In genomic region chrX:138748480-138748879, GRCh38 we compare ENCODE assay signal across 9 cellular contexts. TPM values are rescaled to one million over a fixed set of nuclear protein-coding genes. Genes with fewer than 3 reads are reported as not detected.
DNase-seq lines count a peak whose midpoint lies in the region; ATAC-seq and TF ChIP-seq lines count a peak whose summit lies in the region.
"Had no signal": no experiment of that assay in that cellular context is flagged by ENCODE, and none has a peak within 500 bp of the region (broad histone marks: within the 10 kb centered on the region; RNA-seq: fewer than 3 reads in every experiment).

No MANE protein-coding gene starts in this region.

- no peaks in the 10 kb centered on the region for H3K79me2 ChIP-seq in DND-41 (ENCODE audit: insufficient read depth, low read length)

- TF ChIP-seq CTCF in DND-41 (IDR thresholded peaks at IDR 0.05; ENCODE audit: borderline replicate concordance, extremely low read depth, low read length, poor library complexity, severe bottlenecking) = peak; percentile 52
- peak; percentile 54 for TF ChIP-seq CTCF in MCF 10A (IDR thresholded peaks at IDR 0.05; ENCODE audit: unreplicated experiment)

- H3K9me3 Mint-ChIP-seq in MCF 10A (ENCODE audit: unreplicated experiment) = no peaks in the 10 kb centered on the region
- H3K9me3 Mint-ChIP-seq in activated naive CD4-positive, alpha-beta T cell treated with anti-CD3 and anti-CD28 coated beads for 36 hours = no peaks in the 10 kb centered on the region
- H3K9me3 Mint-ChIP-seq: activated naive CD8-positive, alpha-beta T cell treated with anti-CD3 and anti-CD28 coated beads for 36 hours had no signal

- CTCF ChIA-PET in MCF 10A (lab: Yijun Ruan, JAX) = interaction anchor here (0.6 to 2.3 kb wide), 18 partner anchors 12 to 1897 kb away, joined by 3 to 17 read pairs (median 4); no protein-coding TSS in a partner anchor
- CTCF ChIA-PET in activated naive CD4-positive, alpha-beta T cell treated with anti-CD3 and anti-CD28 coated beads for 36 hours (lab: Charles Lee) = interaction anchor here (0.7 to 1.2 kb wide), 2 partner anchors 620 to 1991 kb away, joined by 3 read pairs; no protein-coding TSS in a partner anchor

- no peaks in the 10 kb centered on the region for H3K27me3 Mint-ChIP-seq in MCF 10A (ENCODE audit: insufficient read depth, unreplicated experiment)
- peaks cover 4% of the 10 kb centered on the region for H3K27me3 Mint-ChIP-seq in activated naive CD4-positive, alpha-beta T cell treated with anti-CD3 and anti-CD28 coated beads for 36 hours (ENCODE audit: low read depth)
- H3K27me3 Mint-ChIP-seq: activated naive CD8-positive, alpha-beta T cell treated with anti-CD3 and anti-CD28 coated beads for 36 hours had no signal

- no peak overlapping the region for H3K4me2 ChIP-seq in DND-41 (ENCODE audit: insufficient read depth, low read length)

- ATAC-seq in DND-41 (ENCODE audit: insufficient read depth, low read depth) = no peak

- H3K4me1 Mint-ChIP-seq in MCF 10A (ENCODE audit: insufficient read depth, unreplicated experiment) = no peaks in the 10 kb centered on the region
- H3K4me1 Mint-ChIP-seq in activated naive CD4-positive, alpha-beta T cell treated with anti-CD3 and anti-CD28 coated beads for 36 hours (ENCODE audit: low read depth) = no peaks in the 10 kb centered on the region
- H3K4me1 Mint-ChIP-seq: activated naive CD8-positive, alpha-beta T cell treated with anti-CD3 and anti-CD28 coated beads for 36 hours had no signal

- no peaks in the 10 kb centered on the region for H3K36me3 ChIP-seq in DND-41 (ENCODE audit: insufficient read depth, low read length)

- no peaks in the 10 kb centered on the region for H3K27me3 ChIP-seq in DND-41 (ENCODE audit: insufficient read depth, low read length, poor library complexity)

- no peak overlapping the region for H3K27ac ChIP-seq in DND-41 (ENCODE audit: low read length)

- H4K20me1 ChIP-seq in DND-41 (ENCODE audit: insufficient read depth, low read length) = no peaks in the 10 kb centered on the region

- DNase-seq in DND-41 = no peak
- DNase-seq in KBM-7 = peak; percentile 43
- peak; percentile 41 for DNase-seq in MCF 10A (ENCODE audit: unreplicated experiment)
- peak; percentile 13 for DNase-seq in myocyte (ENCODE audit: low read depth)
- no peak for DNase-seq in activated naive CD4-positive, alpha-beta T cell treated with anti-CD3 and anti-CD28 coated beads for 36 hours
- no peak for DNase-seq in T-helper 1 cell
- no peak for DNase-seq in KG1 (lab: John Stamatoyannopoulos, UW)
- no peak for DNase-seq in activated CD4-positive, alpha-beta T cell treated with anti-CD3 and anti-CD28 coated beads for 1 hour
- DNase-seq: activated naive CD8-positive, alpha-beta T cell treated with anti-CD3 and anti-CD28 coated beads for 36 hours had no signal

- in situ Hi-C loops in KBM-7 (cut with MboI; ENCODE audit: low pct_unique_long_range_greater_than_20kb, low sequenced_read_pairs) = no loop called here

- H3K9me3 ChIP-seq in DND-41 (ENCODE audit: insufficient read depth, low read length, severe bottlenecking) = no peaks in the 10 kb centered on the region

- no peak overlapping the region for H3K4me3 Mint-ChIP-seq in MCF 10A (ENCODE audit: unreplicated experiment)
- no peak overlapping the region for H3K4me3 Mint-ChIP-seq in activated naive CD4-positive, alpha-beta T cell treated with anti-CD3 and anti-CD28 coated beads for 36 hours
- H3K4me3 Mint-ChIP-seq: activated naive CD8-positive, alpha-beta T cell treated with anti-CD3 and anti-CD28 coated beads for 36 hours had no signal

- intact Hi-C loops in MCF 10A (cut with micrococcal nuclease) = no loop called here
- intact Hi-C loops in activated naive CD4-positive, alpha-beta T cell treated with anti-CD3 and anti-CD28 coated beads for 36 hours (cut with micrococcal nuclease) = no loop called here

- POLR2A ChIA-PET in MCF 10A (lab: Yijun Ruan, JAX) = no interaction called here

- H3K27ac Mint-ChIP-seq in MCF 10A (ENCODE audit: low read depth, unreplicated experiment) = no peak overlapping the region
- no peak overlapping the region for H3K27ac Mint-ChIP-seq in activated naive CD4-positive, alpha-beta T cell treated with anti-CD3 and anti-CD28 coated beads for 36 hours
- H3K27ac Mint-ChIP-seq: activated naive CD8-positive, alpha-beta T cell treated with anti-CD3 and anti-CD28 coated beads for 36 hours had no signal

- H2AFZ ChIP-seq in DND-41 (ENCODE audit: low read depth, low read length) = no peak overlapping the region

- H3K36me3 Mint-ChIP-seq in MCF 10A (ENCODE audit: insufficient read depth, unreplicated experiment) = no peaks in the 10 kb centered on the region
- no peaks in the 10 kb centered on the region for H3K36me3 Mint-ChIP-seq in activated naive CD4-positive, alpha-beta T cell treated with anti-CD3 and anti-CD28 coated beads for 36 hours (ENCODE audit: low read depth)
- H3K36me3 Mint-ChIP-seq: activated naive CD8-positive, alpha-beta T cell treated with anti-CD3 and anti-CD28 coated beads for 36 hours had no signal

- H3K9ac ChIP-seq in DND-41 (ENCODE audit: low read depth, low read length) = no peak overlapping the region

- H3K4me3 ChIP-seq in DND-41 (ENCODE audit: low read depth in 1 of 2, low read length in 2 of 2) = no peak overlapping the region

- H3K4me1 ChIP-seq in DND-41 (ENCODE audit: insufficient read depth, low read length) = no peaks in the 10 kb centered on the region

- no TSS peak for BruUV-seq in MCF 10A (replicated peaks; lab: Mats Ljungman, UMichigan)

RNA-seq across cellular contexts. Expression of gene FGF13, which starts 37.0 kb away (rescaled TPM):
- 0.75 and 2.7 TPM in 2 replicates for total RNA-seq in MCF 10A (2022)
- total RNA-seq in myocyte = 14.3 and 30.5 TPM in 2 replicates
- polyA plus RNA-seq in myocyte (2012) = 5.2 TPM
- not detected for total RNA-seq in activated naive CD4-positive, alpha-beta T cell treated with anti-CD3 and anti-CD28 coated beads for 36 hours
- total RNA-seq: activated naive CD8-positive, alpha-beta T cell treated with anti-CD3 and anti-CD28 coated beads for 36 hours had no signal

Comparison
In these comparisons a context has a peak if more than half of its experiments do, and no peak if none do; other contexts are left out.
1. DNase-seq: peak in KBM-7 (single experiment), MCF 10A (single experiment) and myocyte (single experiment); none in DND-41 (single experiment), activated naive CD4-positive, alpha-beta T cell treated with anti-CD3 and anti-CD28 coated beads for 36 hours (single experiment), T-helper 1 cell (0 of 5), KG1 (single experiment) and activated CD4-positive, alpha-beta T cell treated with anti-CD3 and anti-CD28 coated beads for 1 hour (single experiment).